In the genomic region with DNA sequence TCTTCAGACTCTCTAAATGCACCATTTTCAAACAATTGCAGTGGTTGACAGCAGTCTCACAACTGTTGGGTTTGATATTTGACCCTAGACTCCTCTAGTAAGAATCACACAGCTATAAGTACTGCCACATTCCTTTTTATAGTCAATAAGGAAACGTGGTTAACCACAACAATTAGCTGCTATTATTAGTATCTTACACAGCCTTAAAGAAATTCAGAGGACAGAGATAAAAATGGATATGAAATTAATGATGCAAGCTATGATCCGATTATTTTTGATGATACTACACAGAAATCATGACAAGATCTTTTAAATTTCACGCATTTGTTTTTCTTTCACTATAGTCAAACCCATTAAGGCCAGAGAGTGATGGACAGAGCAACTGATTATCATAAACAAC, we compare ENCODE assay signal across 22 cellular contexts.
DNase-seq lines count a peak whose midpoint lies in the region; ATAC-seq and TF ChIP-seq lines count a peak whose summit lies in the region.
"Had no signal": no experiment of that assay in that cellular context is flagged by ENCODE, and none has a peak within 500 bp of the region (broad histone marks: within the 10 kb centered on the region; RNA-seq: fewer than 3 reads in every experiment).

No MANE protein-coding gene starts in this region.

- H3K4me2 ChIP-seq in BLaER1 (peak overlapping the region; percentile 49), KMS-11 (peak overlapping the region; percentile 55)

- H4K20me1 ChIP-seq in BLaER1 (no peaks in the 10 kb centered on the region), KMS-11 (ENCODE audit: insufficient read depth) (no peaks in the 10 kb centered on the region)

- H3K4me1 ChIP-seq in BLaER1, result peaks cover 53% of the 10 kb centered on the region
- H3K4me1 ChIP-seq in KMS-11 (ENCODE audit: low read depth, poor library complexity, severe bottlenecking), result peaks cover 44% of the 10 kb centered on the region
- H3K4me1 ChIP-seq in transverse colon, result no peaks in the 10 kb centered on the region
- H3K4me1 ChIP-seq: pancreas had no signal

- H3K9me3 ChIP-seq in BLaER1 (no peaks in the 10 kb centered on the region), transverse colon (no peaks in the 10 kb centered on the region)
- H3K9me3 ChIP-seq: pancreas had no signal

- H3K79me2 ChIP-seq in KMS-11 (ENCODE audit: insufficient read depth, low read depth), result no peaks in the 10 kb centered on the region

- intact Hi-C loops in transverse colon (cut with DNase I; ENCODE audit: low total_unique reads), result loop anchor here (5.0 kb wide), 1 partner anchor 985 kb away; no protein-coding TSS in a partner anchor

- H3K9ac ChIP-seq in BLaER1 (no peak overlapping the region), KMS-11 (no peak overlapping the region; the same call in 1 of the 2 replicates)

- H3K27me3 ChIP-seq in BLaER1 (no peaks in the 10 kb centered on the region), KMS-11 (ENCODE audit: insufficient read depth, low read depth) (no peaks in the 10 kb centered on the region), transverse colon (no peaks in the 10 kb centered on the region)
- H3K27me3 ChIP-seq: pancreas had no signal

- TF ChIP-seq POLR2A in transverse colon (IDR thresholded peaks at IDR 0.05), result no peak

- H3K36me3 ChIP-seq in BLaER1, result no peaks in the 10 kb centered on the region
- no peaks in the 10 kb centered on the region for H3K36me3 ChIP-seq in KMS-11 (ENCODE audit: insufficient read depth)
- H3K36me3 ChIP-seq in transverse colon, result no peaks in the 10 kb centered on the region
- H3K36me3 ChIP-seq: pancreas had no signal

- no peak for TF ChIP-seq EP300 in transverse colon (IDR thresholded peaks at IDR 0.05; ENCODE audit: low read depth)

- 45 to 52% methylated on average over 3 of the region's 3 CpGs for WGBS in transverse colon (ENCODE audit: low coverage in 1 of 2), 2 donors

- no peak overlapping the region for H3K27ac ChIP-seq in BLaER1
- peak overlapping the region; percentile 37; the same call in 1 of the 2 replicates for H3K27ac ChIP-seq in KMS-11
- no peak overlapping the region for H3K27ac ChIP-seq in transverse colon
- H3K27ac ChIP-seq: pancreas had no signal

- peak; percentile 59 for DNase-seq in astrocyte of the spinal cord (ENCODE audit: low read depth, low spot score)
- peak; percentile 62 for DNase-seq in myocyte (ENCODE audit: low read depth)
- DNase-seq in transverse colon, result no peak
- DNase-seq in NCI-H510A treated with DMSO at 0.1 percent for 48 hours (lab: John Stamatoyannopoulos, UW), result no peak
- DNase-seq: activated CD4-positive, CD25-positive, alpha-beta regulatory T cell treated with anti-CD3 and anti-CD28 coated beads, Interleukin-2, amount 50 U/mL, for 72 hours; activated CD8-positive, alpha-beta T cell treated with anti-CD3 and anti-CD28 coated beads for 36 hours; activated gamma-delta T cell; activated naive CD8-positive, alpha-beta T cell treated with anti-CD3 and anti-CD28 coated beads, Interleukin-2, amount 50 U/mL, for 24 hours; activated T-cell treated with anti-CD3 and anti-CD28 coated beads for 4 hours; CD4-positive, CD25-positive, alpha-beta regulatory T cell; GDM1; head of caudate nucleus; NCI-H1417 treated with DMSO at 0.1 percent for 48 hours; NCI-H524 treated with DMSO at 0.1 percent for 48 hours; pancreas; right cardiac atrium had no signal

- H2AFZ ChIP-seq in KMS-11 (ENCODE audit: low read depth), result peak overlapping the region; percentile 13; the same call in 1 of the 2 replicates

- H3K4me3 ChIP-seq in BLaER1 (no peak overlapping the region), KMS-11 (IDR thresholded peaks at IDR 0.05; ENCODE audit: insufficient read depth, low read depth, low read length) (no peak overlapping the region), astrocyte of the spinal cord (ENCODE audit: low read depth, low read length) (no peak overlapping the region), transverse colon (no peak overlapping the region)
- H3K4me3 ChIP-seq: pancreas had no signal

- in situ Hi-C loops in astrocyte of the spinal cord (cut with HindIII; ENCODE audit: low sequenced_read_pairs), result no loop called here
- in situ Hi-C loops in transverse colon (cut with MboI; ENCODE audit: low pct_ligation_motif_present in 1 of 4, low pct_unique_long_range_greater_than_20kb in 1 of 4, low sequenced_read_pairs in 3 of 4), result no loop called here

- TF ChIP-seq CTCF in KMS-11 (conservative IDR thresholded peaks at IDR 0.05; ENCODE audit: low read depth, low read length) (no peak), astrocyte of the spinal cord (IDR thresholded peaks at IDR 0.05; ENCODE audit: low read depth, low read length) (no peak), transverse colon (IDR thresholded peaks at IDR 0.05) (no peak)

- ATAC-seq in HG03432 (IDR thresholded peaks at IDR 0.05; ENCODE audit: unreplicated experiment) (no peak), GM21367 (IDR thresholded peaks at IDR 0.05; ENCODE audit: unreplicated experiment) (no peak)
- ATAC-seq: activated CD8-positive, alpha-beta T cell treated with anti-CD3 and anti-CD28 coated beads for 36 hours; activated naive CD8-positive, alpha-beta T cell treated with anti-CD3 and anti-CD28 coated beads, Interleukin-2, amount 50 U/mL, for 24 hours; natural killer cell treated with Interleukin-12 subunit alpha and Interleukin-12 subunit beta and Interleukin-15 and Interleukin-18, amount 100 ng/mL, for 72 hours; pancreas; right cardiac atrium; Right ventricle myocardium inferior had no signal

Comparison
In these comparisons a context has a peak if more than half of its experiments do, and no peak if none do; other contexts are left out.
1. DNase-seq: peak in astrocyte of the spinal cord (single experiment) and myocyte (single experiment); none in transverse colon (single experiment) and NCI-H510A treated with DMSO at 0.1 percent for 48 hours (single experiment).